ENCODE assay signal across 25 cellular contexts in the genomic region with DNA sequence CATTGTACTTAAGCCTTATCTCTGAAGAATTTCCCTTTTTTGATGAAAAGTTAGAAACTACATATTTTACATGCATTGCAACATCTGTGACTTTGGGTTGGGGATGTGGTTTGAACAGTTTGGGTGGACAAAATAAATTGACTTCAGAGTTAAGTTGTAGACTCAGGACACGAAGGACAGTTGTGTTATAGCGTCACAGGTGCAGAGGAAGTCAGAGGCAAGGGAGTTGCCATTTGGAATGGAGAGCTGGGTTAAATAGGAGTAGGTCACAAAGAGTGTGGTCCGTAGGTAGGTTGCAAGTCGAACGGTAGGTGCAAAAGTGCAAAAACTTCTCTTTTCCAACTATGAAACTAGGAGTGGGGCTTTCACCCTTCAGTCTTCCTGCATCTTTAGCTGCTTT. TPM values are rescaled to one million over a fixed set of nuclear protein-coding genes. Genes with fewer than 3 reads are reported as not detected.
A peak's percentile ranks its signal among the peaks of the same experiment; 100 is the strongest.
DNase-seq lines count a peak whose midpoint lies in the region; ATAC-seq and TF ChIP-seq lines count a peak whose summit lies in the region.
"Had no signal": no experiment of that assay in that cellular context is flagged by ENCODE, and none has a peak within 500 bp of the region (broad histone marks: within the 10 kb centered on the region; RNA-seq: fewer than 3 reads in every experiment).

No MANE protein-coding gene starts in this region.

- DNase-seq in AML-193 (lab: John Stamatoyannopoulos, UW) (peak; percentile 22 to 40), NOMO-1 (lab: John Stamatoyannopoulos, UW; ENCODE audit: unreplicated experiment in 2 of 2) (peak; percentile 67 to 76), NCI-H1048 (lab: John Stamatoyannopoulos, UW) (no peak), NCI-H774 (lab: John Stamatoyannopoulos, UW) (no peak)
- DNase-seq in CD8-positive, alpha-beta T cell = no peak
- DNase-seq in effector memory CD8-positive, alpha-beta T cell = no peak
- DNase-seq: activated CD4-positive, alpha-beta T cell treated with anti-CD3 and anti-CD28 coated beads, Interleukin-2, amount 50 U/mL, for 4 hours; activated CD4-positive, CD25-positive, alpha-beta regulatory T cell; activated CD8-positive, alpha-beta memory T cell treated with anti-CD3 and anti-CD28 coated beads, Interleukin-2, amount 50 U/mL, for 4 hours; CD4-positive, alpha-beta memory T cell; erythroblast; heart right ventricle; KG1; left colon; NCI-H1092; NCI-H1930; NCI-H526 treated with DMSO at 0.1 percent for 48 hours; PC-3; retina; Right ventricle myocardium superior; SW 1271; T1000 had no signal

- CTCF ChIA-PET in CD8-positive, alpha-beta T cell (lab: Charles Lee) = interaction anchor here (1.1 to 1.2 kb wide), 2 partner anchors 74 to 628 kb away, joined by 3 read pairs; no protein-coding TSS in a partner anchor

- no peaks in the 10 kb centered on the region for H3K27me3 Mint-ChIP-seq in CD8-positive, alpha-beta T cell (ENCODE audit: low read depth)
- H3K27me3 Mint-ChIP-seq in effector memory CD8-positive, alpha-beta T cell = no peaks in the 10 kb centered on the region
- H3K27me3 Mint-ChIP-seq: CD4-positive, alpha-beta memory T cell had no signal

- H3K36me3 Mint-ChIP-seq in CD8-positive, alpha-beta T cell = peaks cover 15% of the 10 kb centered on the region
- H3K36me3 Mint-ChIP-seq in effector memory CD8-positive, alpha-beta T cell (ENCODE audit: insufficient read depth) = peaks cover 12% of the 10 kb centered on the region

- peak overlapping the region; percentile 20 for H3K4me3 Mint-ChIP-seq in CD8-positive, alpha-beta T cell
- H3K4me3 Mint-ChIP-seq in effector memory CD8-positive, alpha-beta T cell = peak overlapping the region in 1 of 2 donors; percentile 34
- H3K4me3 Mint-ChIP-seq: GM23338 had no signal

- peaks cover 33% of the 10 kb centered on the region for H3K4me1 ChIP-seq in CD8-positive, alpha-beta T cell (ENCODE audit: insufficient read depth, low read length)

- no peaks in the 10 kb centered on the region for H3K9me3 ChIP-seq in CD8-positive, alpha-beta T cell (ENCODE audit: low read length)

- no peaks in the 10 kb centered on the region for H3K9me3 Mint-ChIP-seq in CD8-positive, alpha-beta T cell
- no peaks in the 10 kb centered on the region for H3K9me3 Mint-ChIP-seq in effector memory CD8-positive, alpha-beta T cell
- H3K9me3 Mint-ChIP-seq: GM23338 had no signal

- peaks cover 72% of the 10 kb centered on the region for H3K4me1 Mint-ChIP-seq in CD8-positive, alpha-beta T cell (ENCODE audit: low read depth)
- peaks cover 41 to 50% of the 10 kb centered on the region in 2 donors for H3K4me1 Mint-ChIP-seq in effector memory CD8-positive, alpha-beta T cell (ENCODE audit: low read depth in 2 of 2)

- POLR2A ChIA-PET in CD8-positive, alpha-beta T cell (lab: Charles Lee) = no interaction called here

- no peaks in the 10 kb centered on the region for H3K27me3 ChIP-seq in CD8-positive, alpha-beta T cell (ENCODE audit: insufficient read depth, low read length)
- H3K27me3 ChIP-seq: heart right ventricle had no signal

- no peaks in the 10 kb centered on the region for H3K36me3 ChIP-seq in CD8-positive, alpha-beta T cell (ENCODE audit: insufficient read depth, low read length)

- no peak overlapping the region for H3K4me3 ChIP-seq in CD8-positive, alpha-beta T cell (ENCODE audit: low read depth, low read length)
- H3K4me3 ChIP-seq: GM23338, heart right ventricle had no signal

- no peak overlapping the region for H3K27ac Mint-ChIP-seq in CD8-positive, alpha-beta T cell
- H3K27ac Mint-ChIP-seq in effector memory CD8-positive, alpha-beta T cell = peak overlapping the region; percentile 24 to 47
- H3K27ac Mint-ChIP-seq: CD4-positive, alpha-beta memory T cell; GM23338 had no signal

- no peak for ATAC-seq in CD8-positive, alpha-beta T cell
- ATAC-seq in effector memory CD8-positive, alpha-beta T cell (replicated peaks) = no peak
- ATAC-seq in HG03196 (IDR thresholded peaks at IDR 0.05; ENCODE audit: unreplicated experiment) = no peak
- no peak for ATAC-seq in HG02973 (IDR thresholded peaks at IDR 0.05; ENCODE audit: unreplicated experiment)
- ATAC-seq: GM23338, heart right ventricle, left colon, PC-3 had no signal

- no peak for TF ChIP-seq CTCF in CD8-positive, alpha-beta T cell (IDR thresholded peaks at IDR 0.05)

- H3K27ac ChIP-seq in CD8-positive, alpha-beta T cell (ENCODE audit: low read depth, low read length) = no peak overlapping the region
- H3K27ac ChIP-seq: heart right ventricle had no signal

- intact Hi-C loops in CD8-positive, alpha-beta T cell (cut with DNase I, micrococcal nuclease) = no loop called here

RNA-seq across cellular contexts. Expression of a gene that starts 46.0 kb away (rescaled TPM):
- total RNA-seq in CD8-positive, alpha-beta T cell = 10 to 100 TPM; 28.4 to 29.9 TPM

Comparison
In these comparisons a context has a peak if more than half of its experiments do, and no peak if none do; other contexts are left out.
1. DNase-seq: peak in AML-193 (2 of 2) and NOMO-1 (2 of 2); none in CD8-positive, alpha-beta T cell (0 of 7), effector memory CD8-positive, alpha-beta T cell (0 of 3), NCI-H1048 (single experiment) and NCI-H774 (single experiment).